ENCODE assay signal across 16 cellular contexts in the genomic region with DNA sequence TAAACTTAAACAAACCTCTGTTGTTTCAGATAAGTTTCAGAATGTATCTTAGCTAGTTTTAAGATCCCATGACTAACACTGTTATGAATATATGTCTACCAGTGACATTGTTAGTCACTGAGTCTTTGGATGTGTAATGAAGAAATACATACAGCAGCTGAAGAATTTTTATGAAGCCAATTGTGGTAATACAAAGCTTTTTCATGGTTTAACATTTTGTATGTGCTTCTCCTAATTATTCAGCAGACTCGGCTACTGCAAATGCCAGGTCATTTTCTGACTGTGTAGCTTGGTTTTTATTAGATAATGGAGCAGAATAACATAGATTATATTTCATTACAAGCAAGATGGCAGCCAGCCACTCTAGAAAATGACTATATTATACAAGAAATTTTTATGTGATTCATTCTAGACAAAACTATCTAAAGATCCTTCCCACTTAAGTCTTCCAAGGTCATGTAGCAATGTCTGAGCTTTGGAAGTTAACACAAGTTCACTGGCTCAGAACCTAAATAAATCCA.
DNase-seq lines count a peak whose midpoint lies in the region; ATAC-seq, FAIRE-seq and TF ChIP-seq lines count a peak whose summit lies in the region.
"Had no signal": no experiment of that assay in that cellular context is flagged by ENCODE, and none has a peak within 500 bp of the region (broad histone marks: within the 10 kb centered on the region; RNA-seq: fewer than 3 reads in every experiment).

No MANE protein-coding gene starts in this region.

- H3K4me1 ChIP-seq in endothelial cell of umbilical vein (ENCODE audit: control insufficient read depth, extremely low read depth, insufficient read depth, low read length) (peaks cover 77% of the 10 kb centered on the region), smooth muscle cell (ENCODE audit: low read depth) (peaks cover 12% of the 10 kb centered on the region), aorta (ENCODE audit: control insufficient read depth in 1 of 2, insufficient read depth in 2 of 2, low read length in 2 of 2) (no peaks in the 10 kb centered on the region)
- H3K4me1 ChIP-seq in naive thymus-derived CD4-positive, alpha-beta T cell (ENCODE audit: control insufficient read depth in 2 of 2, insufficient read depth in 2 of 2, low read length in 2 of 2) = peaks cover 10 to 20% of the 10 kb centered on the region in 2 donors
- H3K4me1 ChIP-seq: gastrocnemius medialis, transverse colon had no signal

- H3K27me3 ChIP-seq in endothelial cell of umbilical vein (ENCODE audit: control insufficient read depth in 2 of 2, insufficient read depth in 2 of 2, low read length in 2 of 2) = no peaks in the 10 kb centered on the region
- H3K27me3 ChIP-seq in smooth muscle cell (ENCODE audit: low read depth) = no peaks in the 10 kb centered on the region
- H3K27me3 ChIP-seq in naive thymus-derived CD4-positive, alpha-beta T cell (ENCODE audit: control insufficient read depth in 2 of 2, insufficient read depth in 2 of 2, low read length in 2 of 2) = no peaks in the 10 kb centered on the region
- no peaks in the 10 kb centered on the region for H3K27me3 ChIP-seq in aorta (ENCODE audit: control insufficient read depth in 1 of 2, insufficient read depth in 2 of 2, low read length in 1 of 2)
- H3K27me3 ChIP-seq: gastrocnemius medialis, Peyer's patch, transverse colon had no signal

- H3K4me3 ChIP-seq in endothelial cell of umbilical vein (replicated peaks in 1 of 3; ENCODE audit: insufficient read depth in 1 of 3, low read depth in 1 of 3, low read length in 3 of 3) (no peak overlapping the region), smooth muscle cell (no peak overlapping the region), aorta (ENCODE audit: low read length in 2 of 2) (no peak overlapping the region)
- no peak overlapping the region for H3K4me3 ChIP-seq in naive thymus-derived CD4-positive, alpha-beta T cell (ENCODE audit: low read length)
- H3K4me3 ChIP-seq: gastrocnemius medialis, Peyer's patch, transverse colon had no signal

- H3K9me3 Mint-ChIP-seq in activated CD8-positive, alpha-beta T cell treated with anti-CD3 and anti-CD28 coated beads for 36 hours = peaks cover 6% of the 10 kb centered on the region
- H3K9me3 Mint-ChIP-seq in activated CD8-positive, alpha-beta T cell treated with anti-CD3 and anti-CD28 coated beads, Interleukin-2, amount 10 ng/mL, durations not matched to agents 7 days and 5 days (ENCODE audit: insufficient read depth) = peaks cover 14% of the 10 kb centered on the region
- peaks cover 0 to 12% (median 0%) of the 10 kb centered on the region in 11 donors for H3K9me3 Mint-ChIP-seq in naive thymus-derived CD4-positive, alpha-beta T cell

- H3K4me3 Mint-ChIP-seq in activated CD8-positive, alpha-beta T cell treated with anti-CD3 and anti-CD28 coated beads for 36 hours = no peak overlapping the region
- no peak overlapping the region for H3K4me3 Mint-ChIP-seq in activated CD8-positive, alpha-beta T cell treated with anti-CD3 and anti-CD28 coated beads, Interleukin-2, amount 10 ng/mL, durations not matched to agents 7 days and 5 days
- H3K4me3 Mint-ChIP-seq in naive thymus-derived CD4-positive, alpha-beta T cell = no peak overlapping the region
- H3K4me3 Mint-ChIP-seq: naive thymus-derived CD8-positive, alpha-beta T cell had no signal

- H3F3A ChIP-seq in smooth muscle cell (ENCODE audit: low read depth) = peaks cover 27% of the 10 kb centered on the region

- H3K36me3 ChIP-seq in endothelial cell of umbilical vein (ENCODE audit: control insufficient read depth in 2 of 2, extremely low read depth in 1 of 2, insufficient read depth in 2 of 2, low read length in 2 of 2) (no peaks in the 10 kb centered on the region), smooth muscle cell (ENCODE audit: low read depth) (no peaks in the 10 kb centered on the region), aorta (ENCODE audit: control insufficient read depth in 1 of 2, insufficient read depth in 2 of 2, low read length in 1 of 2) (no peaks in the 10 kb centered on the region)
- no peaks in the 10 kb centered on the region for H3K36me3 ChIP-seq in naive thymus-derived CD4-positive, alpha-beta T cell (ENCODE audit: control insufficient read depth in 2 of 3, insufficient read depth in 3 of 3, low read length in 3 of 3)
- H3K36me3 ChIP-seq: gastrocnemius medialis, Peyer's patch, transverse colon had no signal

- H3K4me2 ChIP-seq in endothelial cell of umbilical vein (ENCODE audit: insufficient read depth, low read length) (peak overlapping the region; percentile 48), smooth muscle cell (peak overlapping the region; percentile 74)

- POLR2A ChIA-PET in activated CD8-positive, alpha-beta T cell treated with anti-CD3 and anti-CD28 coated beads for 36 hours (lab: Charles Lee) = interaction anchor here (0.9 kb wide), 1 partner anchor 85 kb away, joined by 3 read pairs; no protein-coding TSS in a partner anchor
- POLR2A ChIA-PET in activated CD8-positive, alpha-beta T cell treated with anti-CD3 and anti-CD28 coated beads, Interleukin-2, amount 10 ng/mL, durations not matched to agents 7 days and 5 days (lab: Charles Lee) = no interaction called here
- POLR2A ChIA-PET in endothelial cell of umbilical vein (lab: Charles Lee) = no interaction called here
- POLR2A ChIA-PET in naive thymus-derived CD4-positive, alpha-beta T cell (lab: Charles Lee) = interaction anchor here (1.5 kb wide), 1 partner anchor 8 kb away, joined by 8 read pairs; no protein-coding TSS in a partner anchor

- H3K9me1 ChIP-seq in endothelial cell of umbilical vein (replicated peaks; ENCODE audit: control insufficient read depth, extremely low read depth, insufficient read depth, low read length) = no peaks in the 10 kb centered on the region

- H3K36me3 Mint-ChIP-seq in activated CD8-positive, alpha-beta T cell treated with anti-CD3 and anti-CD28 coated beads for 36 hours (ENCODE audit: low read depth) = no peaks in the 10 kb centered on the region
- peaks cover 14% of the 10 kb centered on the region for H3K36me3 Mint-ChIP-seq in activated CD8-positive, alpha-beta T cell treated with anti-CD3 and anti-CD28 coated beads, Interleukin-2, amount 10 ng/mL, durations not matched to agents 7 days and 5 days (ENCODE audit: low read depth)
- H3K36me3 Mint-ChIP-seq in naive thymus-derived CD4-positive, alpha-beta T cell = peaks cover 0 to 21% (median 4%) of the 10 kb centered on the region in 5 donors
- H3K36me3 Mint-ChIP-seq: naive thymus-derived CD8-positive, alpha-beta T cell had no signal

- H3K27ac Mint-ChIP-seq in activated CD8-positive, alpha-beta T cell treated with anti-CD3 and anti-CD28 coated beads for 36 hours = no peak overlapping the region
- H3K27ac Mint-ChIP-seq in activated CD8-positive, alpha-beta T cell treated with anti-CD3 and anti-CD28 coated beads, Interleukin-2, amount 10 ng/mL, durations not matched to agents 7 days and 5 days = no peak overlapping the region
- no peak overlapping the region for H3K27ac Mint-ChIP-seq in naive thymus-derived CD4-positive, alpha-beta T cell
- H3K27ac Mint-ChIP-seq: naive thymus-derived CD8-positive, alpha-beta T cell had no signal

- H3K9ac ChIP-seq in endothelial cell of umbilical vein (replicated peaks; ENCODE audit: extremely low read depth, insufficient read depth, low read length) (peak overlapping the region; percentile 72), smooth muscle cell (ENCODE audit: low read depth) (peak overlapping the region; percentile 63)

- TSS peak; percentile 3 for BruUV-seq in endothelial cell of umbilical vein (replicated peaks; lab: Mats Ljungman, UMichigan)

- H4K20me1 ChIP-seq in endothelial cell of umbilical vein (replicated peaks; ENCODE audit: control insufficient read depth, extremely low read depth, insufficient read depth, low read length) (no peaks in the 10 kb centered on the region), smooth muscle cell (ENCODE audit: low read depth) (no peaks in the 10 kb centered on the region)

- no peak for TF ChIP-seq POLR2A in endothelial cell of umbilical vein (IDR thresholded peaks at IDR 0.05; ENCODE audit: low read depth, low read length)

- FAIRE-seq in RCC 7860 (lab: Jason Lieb, UNC) = peak; percentile 57
- FAIRE-seq in endothelial cell of umbilical vein (lab: Jason Lieb, UNC) = peak; percentile 49
- FAIRE-seq: A204.1 had no signal

- H3K79me2 ChIP-seq in endothelial cell of umbilical vein (ENCODE audit: control insufficient read depth, insufficient read depth, low read length) (no peaks in the 10 kb centered on the region), smooth muscle cell (ENCODE audit: low read depth) (no peaks in the 10 kb centered on the region)

- CTCF ChIA-PET in activated CD8-positive, alpha-beta T cell treated with anti-CD3 and anti-CD28 coated beads for 36 hours (lab: Charles Lee) = interaction anchor here (1.0 kb wide), 1 partner anchor 158 kb away, joined by 3 read pairs; no protein-coding TSS in a partner anchor
- CTCF ChIA-PET in activated CD8-positive, alpha-beta T cell treated with anti-CD3 and anti-CD28 coated beads, Interleukin-2, amount 10 ng/mL, durations not matched to agents 7 days and 5 days (lab: Charles Lee) = interaction anchor here (1.1 to 1.3 kb wide), 2 partner anchors 9 to 75 kb away, joined by 4 to 6 read pairs; no protein-coding TSS in a partner anchor
- CTCF ChIA-PET in endothelial cell of umbilical vein (lab: Charles Lee) = interaction anchor here (0.9 to 1.6 kb wide), 5 partner anchors 11 to 300 kb away, joined by 3 to 8 read pairs (median 4); no protein-coding TSS in a partner anchor
- CTCF ChIA-PET in naive thymus-derived CD4-positive, alpha-beta T cell (lab: Charles Lee) = no interaction called here

- no peak for TF ChIP-seq CTCF in activated CD8-positive, alpha-beta T cell treated with anti-CD3 and anti-CD28 coated beads for 36 hours (IDR thresholded peaks at IDR 0.05)
- TF ChIP-seq CTCF in endothelial cell of umbilical vein (IDR thresholded peaks at IDR 0.05; ENCODE audit: extremely low read depth in 1 of 2, insufficient read depth in 1 of 2, low read depth in 1 of 2, low read length in 2 of 2) = no peak
- no peak for TF ChIP-seq CTCF in smooth muscle cell (IDR thresholded peaks at IDR 0.05; ENCODE audit: borderline replicate concordance, insufficient read depth, poor library complexity, severe bottlenecking)
- no peak for TF ChIP-seq CTCF in GM20000 (IDR thresholded peaks at IDR 0.05; ENCODE audit: extremely low read depth, missing control alignments)

- peak overlapping the region; percentile 88 for H3K27ac ChIP-seq in endothelial cell of umbilical vein (ENCODE audit: insufficient read depth, low read depth, low read length)
- peak overlapping the region; percentile 95 for H3K27ac ChIP-seq in smooth muscle cell (ENCODE audit: low read depth)
- no peak overlapping the region for H3K27ac ChIP-seq in naive thymus-derived CD4-positive, alpha-beta T cell (ENCODE audit: low read depth, low read length)
- no peak overlapping the region for H3K27ac ChIP-seq in aorta (ENCODE audit: low read depth in 1 of 2, low read length in 2 of 2)
- H3K27ac ChIP-seq: gastrocnemius medialis, Peyer's patch, transverse colon, VCaP had no signal

- H2AFZ ChIP-seq in endothelial cell of umbilical vein (ENCODE audit: low read depth, low read length) (no peak overlapping the region), smooth muscle cell (ENCODE audit: low read depth) (no peak overlapping the region)

- peak; percentile 65 for ATAC-seq in activated CD8-positive, alpha-beta T cell treated with anti-CD3 and anti-CD28 coated beads for 36 hours
- ATAC-seq in activated CD8-positive, alpha-beta T cell treated with anti-CD3 and anti-CD28 coated beads, Interleukin-2, amount 10 ng/mL, durations not matched to agents 7 days and 5 days = no peak
- no peak for ATAC-seq in naive thymus-derived CD4-positive, alpha-beta T cell
- no peak for ATAC-seq in aorta (ENCODE audit: low FRiP score)
- ATAC-seq: gastrocnemius medialis; naive thymus-derived CD8-positive, alpha-beta T cell had no signal

- DNase-seq in activated CD8-positive, alpha-beta T cell treated with anti-CD3 and anti-CD28 coated beads for 36 hours = no peak
- DNase-seq in activated CD8-positive, alpha-beta T cell treated with anti-CD3 and anti-CD28 coated beads, Interleukin-2, amount 10 ng/mL, durations not matched to agents 7 days and 5 days = no peak
- DNase-seq in RCC 7860 (ENCODE audit: low spot score) (peak; percentile 30), endothelial cell of umbilical vein (ENCODE audit: low read depth, low spot score) (peak; percentile 58), smooth muscle cell (lab: John Stamatoyannopoulos, UW; ENCODE audit: unreplicated experiment) (no peak), aorta (no peak), GM20000 (ENCODE audit: low spot score) (no peak)
- no peak for DNase-seq in naive thymus-derived CD4-positive, alpha-beta T cell
- DNase-seq: DMS79 treated with DMSO at 0.1 percent for 48 hours; gastrocnemius medialis; naive thymus-derived CD8-positive, alpha-beta T cell; NCI-H345; Peyer's patch; transverse colon had no signal

- 12% methylated on average over 1 of the region's 1 CpG for WGBS in smooth muscle cell (ENCODE audit: low lambda C conversion rate)
- WGBS in aorta, 2 donors = 27 to 29% methylated on average over 1 of the region's 1 CpG

- intact Hi-C loops in activated CD8-positive, alpha-beta T cell treated with anti-CD3 and anti-CD28 coated beads for 36 hours (cut with micrococcal nuclease) = no loop called here
- intact Hi-C loops in endothelial cell of umbilical vein (cut with micrococcal nuclease) (loop anchor here (10.0 kb wide), 1 partner anchor 758 kb away; no protein-coding TSS in a partner anchor), aorta (cut with DNase I) (loop anchor here in 1 of 2 donors (1.0 kb wide), 1 partner anchor 10 kb away; no protein-coding TSS in a partner anchor)
- intact Hi-C loops in naive thymus-derived CD4-positive, alpha-beta T cell (cut with micrococcal nuclease) = no loop called here

- dilution Hi-C loops in endothelial cell of umbilical vein (cut with MboI; ENCODE audit: extremely low pct_ligation_motif_present, low sequenced_read_pairs) = no loop called here

- H3K9me3 ChIP-seq in endothelial cell of umbilical vein (replicated peaks; ENCODE audit: control insufficient read depth, insufficient read depth, low read length) = no peaks in the 10 kb centered on the region
- H3K9me3 ChIP-seq in smooth muscle cell (replicated peaks; ENCODE audit: low read depth) = no peaks in the 10 kb centered on the region
- no peaks in the 10 kb centered on the region for H3K9me3 ChIP-seq in naive thymus-derived CD4-positive, alpha-beta T cell (ENCODE audit: control insufficient read depth in 2 of 3, low read length in 3 of 3)
- no peaks in the 10 kb centered on the region for H3K9me3 ChIP-seq in aorta (ENCODE audit: control insufficient read depth, low read length)
- H3K9me3 ChIP-seq: gastrocnemius medialis, Peyer's patch, transverse colon had no signal

- no peaks in the 10 kb centered on the region for H3K27me3 Mint-ChIP-seq in activated CD8-positive, alpha-beta T cell treated with anti-CD3 and anti-CD28 coated beads for 36 hours
- H3K27me3 Mint-ChIP-seq in activated CD8-positive, alpha-beta T cell treated with anti-CD3 and anti-CD28 coated beads, Interleukin-2, amount 10 ng/mL, durations not matched to agents 7 days and 5 days (ENCODE audit: low read depth) = peaks cover 3% of the 10 kb centered on the region
- H3K27me3 Mint-ChIP-seq in naive thymus-derived CD4-positive, alpha-beta T cell = peaks cover 0 to 46% (median 0%) of the 10 kb centered on the region in 5 donors
- H3K27me3 Mint-ChIP-seq: naive thymus-derived CD8-positive, alpha-beta T cell had no signal

- peaks cover 52% of the 10 kb centered on the region for H3K4me1 Mint-ChIP-seq in activated CD8-positive, alpha-beta T cell treated with anti-CD3 and anti-CD28 coated beads for 36 hours (ENCODE audit: low read depth)
- H3K4me1 Mint-ChIP-seq in activated CD8-positive, alpha-beta T cell treated with anti-CD3 and anti-CD28 coated beads, Interleukin-2, amount 10 ng/mL, durations not matched to agents 7 days and 5 days (ENCODE audit: low read depth) = peaks cover 51% of the 10 kb centered on the region
- peaks cover 29 to 56% (median 53%) of the 10 kb centered on the region in 7 donors for H3K4me1 Mint-ChIP-seq in naive thymus-derived CD4-positive, alpha-beta T cell

Comparison
In these comparisons a context has a peak if more than half of its experiments do, and no peak if none do; other contexts are left out.
1. POLR2A ChIA-PET loops: an anchor here in activated CD8-positive, alpha-beta T cell treated with anti-CD3 and anti-CD28 coated beads for 36 hours (0.9 kb wide) and naive thymus-derived CD4-positive, alpha-beta T cell (1.5 kb wide); none called in activated CD8-positive, alpha-beta T cell treated with anti-CD3 and anti-CD28 coated beads, Interleukin-2, amount 10 ng/mL, durations not matched to agents 7 days and 5 days and endothelial cell of umbilical vein.
2. DNase-seq: peak in RCC 7860 (single experiment) and endothelial cell of umbilical vein (single experiment); none in activated CD8-positive, alpha-beta T cell treated with anti-CD3 and anti-CD28 coated beads for 36 hours (single experiment), activated CD8-positive, alpha-beta T cell treated with anti-CD3 and anti-CD28 coated beads, Interleukin-2, amount 10 ng/mL, durations not matched to agents 7 days and 5 days (single experiment), smooth muscle cell (single experiment), naive thymus-derived CD4-positive, alpha-beta T cell (0 of 9), aorta (0 of 2) and GM20000 (single experiment).
3. H3K27ac ChIP-seq: peak in endothelial cell of umbilical vein (single experiment) and smooth muscle cell (single experiment); none in naive thymus-derived CD4-positive, alpha-beta T cell (single experiment) and aorta (0 of 2).